8 cellular contexts compared by ENCODE assay signal in the genomic region with DNA sequence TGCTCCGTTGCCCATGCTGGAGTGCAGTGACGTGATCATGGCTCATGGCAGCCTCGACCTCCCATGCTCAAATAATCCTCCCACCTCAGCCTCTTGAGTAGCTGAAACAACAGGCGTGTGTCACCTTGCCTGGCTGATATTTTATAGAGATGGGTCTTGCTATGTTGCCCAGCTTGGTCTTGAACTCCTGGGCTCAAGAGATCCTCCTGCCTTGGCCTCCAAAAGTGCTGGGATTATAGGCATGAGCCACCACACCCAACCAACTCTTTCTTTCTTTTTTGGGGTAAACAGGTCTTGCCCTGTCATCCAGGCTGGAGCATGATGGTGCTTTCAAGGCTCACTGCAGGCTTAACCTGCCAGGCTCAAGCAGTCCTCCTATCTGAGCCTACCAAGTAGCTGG.
"Had no signal": no experiment of that assay in that cellular context is flagged by ENCODE, and none has a peak within 500 bp of the region (broad histone marks: within the 10 kb centered on the region; RNA-seq: fewer than 3 reads in every experiment).

No MANE protein-coding gene starts in this region.

- H3K4me3 Mint-ChIP-seq: GM23338, H9 had no signal

- ATAC-seq: GM23338, K562 had no signal

- H3K4me2 ChIP-seq: GM23338 had no signal

- H3K9me3 Mint-ChIP-seq: GM23338, H9 had no signal

- H2AFZ ChIP-seq: GM23338 had no signal

- H3K4me3 ChIP-seq: GM23338, K562 had no signal

- H3K27ac Mint-ChIP-seq: GM23338, H9 had no signal

- DNase-seq: H9, HCEC 1CT, IMR-90, KG1 had no signal

- FAIRE-seq: H1, H54, K562 had no signal
